Comparison of ENCODE assay signal across 8 cellular contexts in genomic region chr16:2968738-2969544, GRCh38. TPM values are rescaled to one million over a fixed set of nuclear protein-coding genes. Genes with fewer than 3 reads are reported as not detected.
DNase-seq lines count a peak whose midpoint lies in the region; ATAC-seq and TF ChIP-seq lines count a peak whose summit lies in the region.

Gene PAQR4 (plus strand): TSS chr16:2969348. CDS start chr16:2969675, 327 bp downstream.

- H3K4me3 ChIP-seq in DOHH2 (ENCODE audit: low read length): peak within 1 kb of the TSS; percentile 92
- H3K4me3 ChIP-seq in fibroblast of mammary gland (ENCODE audit: control insufficient read depth, low read depth, low read length): peak within 1 kb of the TSS; percentile 57

- H3K9me3 ChIP-seq in DOHH2 (ENCODE audit: control insufficient read depth, insufficient read depth, low read length): no peaks in the 10 kb centered on the region
- no peaks in the 10 kb centered on the region for H3K9me3 ChIP-seq in KOPT-K1 (ENCODE audit: insufficient read depth, low read length, poor library complexity, severe bottlenecking)

- no peaks in the 10 kb centered on the region for H3K9me2 ChIP-seq in DOHH2 (replicated peaks; ENCODE audit: control insufficient read depth, low read length)

- H3K4me1 Mint-ChIP-seq in activated T-helper 17 cell treated with anti-CD3 and anti-CD28 coated beads, Interleukin-2, amount 50 U/mL, for 72 hours: peaks cover 12% of the 10 kb centered on the region
- peaks cover 12 to 32% (median 26%) of the 10 kb centered on the region in 4 donors for H3K4me1 Mint-ChIP-seq in naive thymus-derived CD8-positive, alpha-beta T cell
- peaks cover 23 to 44% of the 10 kb centered on the region in 2 donors for H3K4me1 Mint-ChIP-seq in stimulated activated naive B cell treated with anti-CD40 and anti-IgM and Interleukin-4, amounts not matched to agents 10 μg/mL and 1 μg/mL and 100 μg/mL, for 72 hours

- H3K79me2 ChIP-seq in DOHH2 (ENCODE audit: control insufficient read depth, low read length): peaks cover 41% of the 10 kb centered on the region

- no peak for TF ChIP-seq CTCF in DOHH2 (IDR thresholded peaks at IDR 0.05; ENCODE audit: low read depth, low read length, poor library complexity, severe bottlenecking)
- TF ChIP-seq CTCF in fibroblast of mammary gland (conservative IDR thresholded peaks at IDR 0.05; ENCODE audit: control insufficient read depth, insufficient read depth, low read depth, low read length): no peak

- peak within 1 kb of the TSS; percentile 84 for H3K4me3 Mint-ChIP-seq in activated T-helper 17 cell treated with anti-CD3 and anti-CD28 coated beads, Interleukin-2, amount 50 U/mL, for 72 hours
- H3K4me3 Mint-ChIP-seq in naive thymus-derived CD8-positive, alpha-beta T cell: peak within 1 kb of the TSS; percentile 65 to 83 (median 74)
- peak within 1 kb of the TSS; percentile 80 to 88 for H3K4me3 Mint-ChIP-seq in stimulated activated naive B cell treated with anti-CD40 and anti-IgM and Interleukin-4, amounts not matched to agents 10 μg/mL and 1 μg/mL and 100 μg/mL, for 72 hours

- peaks cover 59% of the 10 kb centered on the region for H3K36me3 ChIP-seq in DOHH2 (ENCODE audit: control insufficient read depth, low read length)
- H3K36me3 ChIP-seq in KOPT-K1 (ENCODE audit: insufficient read depth, low read length): peaks cover 34% of the 10 kb centered on the region

- peaks cover 67% of the 10 kb centered on the region for H3K4me1 ChIP-seq in DOHH2 (ENCODE audit: control insufficient read depth, low read length)

- no peaks in the 10 kb centered on the region for H3K9me3 Mint-ChIP-seq in activated T-helper 17 cell treated with anti-CD3 and anti-CD28 coated beads, Interleukin-2, amount 50 U/mL, for 72 hours
- peaks cover 0 to 4% (median 0%) of the 10 kb centered on the region in 9 donors for H3K9me3 Mint-ChIP-seq in naive thymus-derived CD8-positive, alpha-beta T cell
- H3K9me3 Mint-ChIP-seq in stimulated activated naive B cell treated with anti-CD40 and anti-IgM and Interleukin-4, amounts not matched to agents 10 μg/mL and 1 μg/mL and 100 μg/mL, for 72 hours: no peaks in the 10 kb centered on the region

- ATAC-seq in GM21786 (IDR thresholded peaks at IDR 0.05; ENCODE audit: unreplicated experiment): peak; percentile 67
- ATAC-seq in activated T-helper 17 cell treated with anti-CD3 and anti-CD28 coated beads, Interleukin-2, amount 50 U/mL, for 72 hours (replicated peaks): peak; percentile 85
- ATAC-seq in naive thymus-derived CD8-positive, alpha-beta T cell: peak; percentile 69 to 71
- ATAC-seq in stimulated activated naive B cell treated with anti-CD40 and anti-IgM and Interleukin-4, amounts not matched to agents 10 μg/mL and 1 μg/mL and 100 μg/mL, for 72 hours (replicated peaks): peak; percentile 80 to 86

- peak within 1 kb of the TSS; percentile 48 for H3K27ac Mint-ChIP-seq in activated T-helper 17 cell treated with anti-CD3 and anti-CD28 coated beads, Interleukin-2, amount 50 U/mL, for 72 hours
- peak within 1 kb of the TSS in 1 of 10 donors; percentile 15 for H3K27ac Mint-ChIP-seq in naive thymus-derived CD8-positive, alpha-beta T cell
- H3K27ac Mint-ChIP-seq in stimulated activated naive B cell treated with anti-CD40 and anti-IgM and Interleukin-4, amounts not matched to agents 10 μg/mL and 1 μg/mL and 100 μg/mL, for 72 hours: peak within 1 kb of the TSS; percentile 47

- peaks cover 10% of the 10 kb centered on the region for H4K20me1 ChIP-seq in DOHH2 (ENCODE audit: control insufficient read depth, insufficient read depth, low read depth, low read length)

- H3F3A ChIP-seq in DOHH2 (ENCODE audit: control insufficient read depth, insufficient read depth): peaks cover 32% of the 10 kb centered on the region

- peaks cover 22% of the 10 kb centered on the region for H3K36me3 Mint-ChIP-seq in activated T-helper 17 cell treated with anti-CD3 and anti-CD28 coated beads, Interleukin-2, amount 50 U/mL, for 72 hours (ENCODE audit: low read depth)
- no peaks in the 10 kb centered on the region for H3K36me3 Mint-ChIP-seq in naive thymus-derived CD8-positive, alpha-beta T cell
- H3K36me3 Mint-ChIP-seq in stimulated activated naive B cell treated with anti-CD40 and anti-IgM and Interleukin-4, amounts not matched to agents 10 μg/mL and 1 μg/mL and 100 μg/mL, for 72 hours: peaks cover 5 to 17% of the 10 kb centered on the region in 2 donors

- H3K4me2 ChIP-seq in DOHH2 (ENCODE audit: low read length): peak within 1 kb of the TSS; percentile 97

- DNase-seq in RKO (ENCODE audit: low spot score): peak; percentile 93
- DNase-seq in fibroblast of mammary gland (ENCODE audit: low read depth): peak; percentile 80
- peak; percentile 52 to 73 (median 69) for DNase-seq in naive thymus-derived CD8-positive, alpha-beta T cell
- DNase-seq in stimulated activated naive B cell treated with anti-CD40 and anti-IgM and Interleukin-4, amounts not matched to agents 10 μg/mL and 1 μg/mL and 100 μg/mL, for 72 hours: peak; percentile 82

- H3K27ac ChIP-seq in DOHH2 (ENCODE audit: low read depth, low read length): peak within 1 kb of the TSS; percentile 96
- H3K27ac ChIP-seq in KOPT-K1 (ENCODE audit: low read depth, low read length, poor library complexity, severe bottlenecking): peak within 1 kb of the TSS; percentile 89

- H3K27me3 Mint-ChIP-seq in activated T-helper 17 cell treated with anti-CD3 and anti-CD28 coated beads, Interleukin-2, amount 50 U/mL, for 72 hours: peaks cover 8% of the 10 kb centered on the region
- peaks cover 3 to 46% (median 27%) of the 10 kb centered on the region in 5 donors for H3K27me3 Mint-ChIP-seq in naive thymus-derived CD8-positive, alpha-beta T cell
- H3K27me3 Mint-ChIP-seq in stimulated activated naive B cell treated with anti-CD40 and anti-IgM and Interleukin-4, amounts not matched to agents 10 μg/mL and 1 μg/mL and 100 μg/mL, for 72 hours: peaks cover 25 to 28% of the 10 kb centered on the region in 2 donors

- POLR2A ChIA-PET in naive thymus-derived CD8-positive, alpha-beta T cell (lab: Charles Lee): interaction anchor here (1.7 to 2.2 kb wide), 2 partner anchors 12 kb away, joined by 5 to 14 read pairs; partner anchors contain the start of gene PKMYT1

- H3K27me3 ChIP-seq in DOHH2 (ENCODE audit: control insufficient read depth, low read length): no peaks in the 10 kb centered on the region

RNA-seq across cellular contexts. Expression of gene PAQR4, which starts in this region (rescaled TPM):
- total RNA-seq in activated T-helper 17 cell treated with anti-CD3 and anti-CD28 coated beads, Interleukin-2, amount 50 U/mL, for 72 hours: 10 to 100 TPM; 24.4 to 41.4 TPM
- under 1 TPM; 0.27 to 0.60 TPM for total RNA-seq in naive thymus-derived CD8-positive, alpha-beta T cell
- under 1 TPM in 2 of 3 donors, not detected in 1; 0.28 to 0.79 TPM for polyA plus RNA-seq in naive thymus-derived CD8-positive, alpha-beta T cell

Comparison
In these comparisons a context has a peak if more than half of its experiments do, and no peak if none do; other contexts are left out.
1. Peak in every context shown above with its lines: DNase-seq, ATAC-seq, H3K4me3 ChIP-seq and H3K27ac ChIP-seq.
2. RNA of gene PAQR4 (total RNA-seq): 24.4 to 41.4 TPM in activated T-helper 17 cell treated with anti-CD3 and anti-CD28 coated beads, Interleukin-2, amount 50 U/mL, for 72 hours; 0.27 to 0.60 TPM in naive thymus-derived CD8-positive, alpha-beta T cell; every median in the first group is over 10 times any median in the second.
3. Peak in DNase-seq and ATAC-seq in naive thymus-derived CD8-positive, alpha-beta T cell; RNA of the gene not detected or under 1 TPM.